Comparison of ENCODE assay signal across 21 cellular contexts in the genomic region with DNA sequence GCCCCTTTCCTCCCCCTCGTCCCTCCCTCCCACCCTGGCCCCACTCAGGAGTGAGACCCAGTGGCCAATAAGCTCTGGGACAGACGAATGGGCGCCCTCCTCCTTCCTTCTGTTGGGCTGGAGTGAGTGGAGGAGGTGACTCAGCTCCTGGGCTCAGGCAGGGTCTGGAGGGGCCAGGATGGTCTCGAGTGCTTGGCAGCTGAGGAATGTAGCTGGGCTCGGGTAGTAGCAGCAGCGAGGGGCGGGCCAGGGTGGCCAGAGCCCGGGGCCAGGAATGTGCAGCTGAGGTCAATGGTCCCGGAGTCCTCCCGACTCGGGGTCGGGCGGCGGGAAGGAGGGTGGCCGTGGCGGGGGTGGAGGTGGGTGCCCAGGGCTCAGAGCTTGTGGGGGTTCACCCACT. TPM values are rescaled to one million over a fixed set of nuclear protein-coding genes. Genes with fewer than 3 reads are reported as not detected.
DNase-seq lines count a peak whose midpoint lies in the region; ATAC-seq, FAIRE-seq and TF ChIP-seq lines count a peak whose summit lies in the region.
"Had no signal": no experiment of that assay in that cellular context is flagged by ENCODE, and none has a peak within 500 bp of the region (broad histone marks: within the 10 kb centered on the region; RNA-seq: fewer than 3 reads in every experiment).

No MANE protein-coding gene starts in this region.

- peaks cover 29% of the 10 kb centered on the region for H3K36me3 Mint-ChIP-seq in effector memory CD8-positive, alpha-beta T cell (ENCODE audit: insufficient read depth)
- H3K36me3 Mint-ChIP-seq: natural killer cell had no signal

- FAIRE-seq in endothelial cell of umbilical vein (lab: Jason Lieb, UNC) = no peak

- H3K79me2 ChIP-seq in endothelial cell of umbilical vein (ENCODE audit: control insufficient read depth, insufficient read depth, low read length) = no peaks in the 10 kb centered on the region

- H3K36me3 ChIP-seq in endothelial cell of umbilical vein (ENCODE audit: control insufficient read depth in 2 of 2, extremely low read depth in 1 of 2, insufficient read depth in 2 of 2, low read length in 2 of 2) (peaks cover 5 to 17% of the 10 kb centered on the region in 2 experiments), mesodermal cell (ENCODE audit: control insufficient read depth, insufficient read depth, low read length) (peaks cover 26% of the 10 kb centered on the region)
- H3K36me3 ChIP-seq: prostate gland, SJCRH30 had no signal

- no peaks in the 10 kb centered on the region for H3K27me3 ChIP-seq in endothelial cell of umbilical vein (ENCODE audit: control insufficient read depth in 2 of 2, insufficient read depth in 2 of 2, low read length in 2 of 2)
- H3K27me3 ChIP-seq: SJCRH30 had no signal

- no peaks in the 10 kb centered on the region for H4K20me1 ChIP-seq in endothelial cell of umbilical vein (replicated peaks; ENCODE audit: control insufficient read depth, extremely low read depth, insufficient read depth, low read length)

- no peak overlapping the region for H3K4me2 ChIP-seq in endothelial cell of umbilical vein (ENCODE audit: insufficient read depth, low read length)

- BruUV-seq in endothelial cell of umbilical vein (replicated peaks; lab: Mats Ljungman, UMichigan) = TSS peak; percentile 34

- H3K4me1 ChIP-seq in endothelial cell of umbilical vein (ENCODE audit: control insufficient read depth, extremely low read depth, insufficient read depth, low read length) = peaks cover 4% of the 10 kb centered on the region
- peaks cover 11% of the 10 kb centered on the region for H3K4me1 ChIP-seq in mesodermal cell (ENCODE audit: control insufficient read depth, insufficient read depth, low read length, poor library complexity, severe bottlenecking)
- H3K4me1 ChIP-seq: prostate gland had no signal

- DNase-seq in ACHN (peak; percentile 50), LHCN-M2 (ENCODE audit: low read depth) (peak; percentile 70), endothelial cell of umbilical vein (ENCODE audit: low read depth, low spot score) (no peak), LoVo (ENCODE audit: low spot score) (no peak)
- no peak for DNase-seq in effector memory CD8-positive, alpha-beta T cell
- DNase-seq: activated CD4-positive, alpha-beta T cell treated with anti-CD3 and anti-CD28 coated beads for 1 hour; activated gamma-delta T cell; CD4-positive, alpha-beta memory T cell; GOT3; left ventricle myocardium inferior; MV-4-11; natural killer cell; NCI-H1930; NCI-H524; stimulated activated naive CD4-positive, alpha-beta T cell treated with Interleukin-2 at 50 U/mL for 16 hours; T-helper 9 cell had no signal

- H3K9me1 ChIP-seq in endothelial cell of umbilical vein (replicated peaks; ENCODE audit: control insufficient read depth, extremely low read depth, insufficient read depth, low read length) = no peaks in the 10 kb centered on the region

- intact Hi-C loops in endothelial cell of umbilical vein (cut with micrococcal nuclease) = no loop called here

- no peak overlapping the region for H3K4me3 ChIP-seq in endothelial cell of umbilical vein (replicated peaks in 1 of 3; ENCODE audit: insufficient read depth in 1 of 3, low read depth in 1 of 3, low read length in 3 of 3)
- no peak overlapping the region for H3K4me3 ChIP-seq in mesodermal cell (ENCODE audit: extremely low read depth, insufficient read depth, low read length, poor library complexity, severe bottlenecking)
- H3K4me3 ChIP-seq: left ventricle myocardium inferior, prostate gland, SJCRH30 had no signal

- TF ChIP-seq POLR2A in endothelial cell of umbilical vein (IDR thresholded peaks at IDR 0.05; ENCODE audit: low read depth, low read length) = no peak

- in situ Hi-C loops in ACHN (cut with HindIII; ENCODE audit: low pct_ligation_motif_present, low pct_unique_long_range_greater_than_20kb, low sequenced_read_pairs) = no loop called here

- no peaks in the 10 kb centered on the region for H3K9me3 ChIP-seq in endothelial cell of umbilical vein (replicated peaks; ENCODE audit: control insufficient read depth, insufficient read depth, low read length)
- no peaks in the 10 kb centered on the region for H3K9me3 ChIP-seq in mesodermal cell (ENCODE audit: control insufficient read depth, low read length)
- H3K9me3 ChIP-seq: left ventricle myocardium inferior, prostate gland, SJCRH30 had no signal

- ATAC-seq in effector memory CD8-positive, alpha-beta T cell (replicated peaks) = no peak
- ATAC-seq in GM21529 (IDR thresholded peaks at IDR 0.05; ENCODE audit: unreplicated experiment) (no peak), HG03342 (IDR thresholded peaks at IDR 0.05; ENCODE audit: unreplicated experiment) (no peak)
- ATAC-seq: natural killer cell had no signal

- POLR2A ChIA-PET in endothelial cell of umbilical vein (lab: Charles Lee) = no interaction called here

- 55% methylated on average over 4 of the region's 16 CpGs; no CpG with 5 or more reads in 1 of the 2 experiments for WGBS in mesodermal cell (ENCODE audit: insufficient coverage in 2 of 2), 2 experiments

- TF ChIP-seq CTCF in endothelial cell of umbilical vein (IDR thresholded peaks at IDR 0.05; ENCODE audit: extremely low read depth in 1 of 2, insufficient read depth in 1 of 2, low read depth in 1 of 2, low read length in 2 of 2) = no peak

- H3K27ac ChIP-seq in endothelial cell of umbilical vein (ENCODE audit: insufficient read depth, low read depth, low read length) = no peak overlapping the region
- peak overlapping the region; percentile 66 for H3K27ac ChIP-seq in mesodermal cell (ENCODE audit: low read depth, low read length, severe bottlenecking)
- H3K27ac ChIP-seq: left ventricle myocardium inferior, prostate gland, SJCRH30 had no signal

- dilution Hi-C loops in endothelial cell of umbilical vein (cut with MboI; ENCODE audit: extremely low pct_ligation_motif_present, low sequenced_read_pairs) = no loop called here

- no peak overlapping the region for H3K4me3 Mint-ChIP-seq in effector memory CD8-positive, alpha-beta T cell
- H3K4me3 Mint-ChIP-seq: CD4-positive, alpha-beta memory T cell; natural killer cell had no signal

- H3K9ac ChIP-seq in endothelial cell of umbilical vein (replicated peaks; ENCODE audit: extremely low read depth, insufficient read depth, low read length) = no peak overlapping the region

- no peak overlapping the region for H3K27ac Mint-ChIP-seq in effector memory CD8-positive, alpha-beta T cell

- CTCF ChIA-PET in endothelial cell of umbilical vein (lab: Charles Lee) = interaction anchor here (1.6 to 4.2 kb wide), 2 partner anchors 148 to 158 kb away, joined by 4 to 24 read pairs; a partner anchor contains a TSS

- H2AFZ ChIP-seq in endothelial cell of umbilical vein (ENCODE audit: low read depth, low read length) = no peak overlapping the region

- H3K27me3 Mint-ChIP-seq in effector memory CD8-positive, alpha-beta T cell = no peaks in the 10 kb centered on the region
- H3K27me3 Mint-ChIP-seq: CD4-positive, alpha-beta memory T cell had no signal

- H3K4me1 Mint-ChIP-seq in effector memory CD8-positive, alpha-beta T cell (ENCODE audit: low read depth in 2 of 2) = peaks cover 4 to 5% of the 10 kb centered on the region in 2 donors

- no peaks in the 10 kb centered on the region for H3K9me3 Mint-ChIP-seq in effector memory CD8-positive, alpha-beta T cell
- H3K9me3 Mint-ChIP-seq: natural killer cell had no signal

RNA-seq across cellular contexts. Expression of a gene that starts 15.0 kb away (rescaled TPM):
- total RNA-seq in LHCN-M2 (2014; rRNA removed) (56.9 and 60.1 TPM in 2 replicates), endothelial cell of umbilical vein (159 and 161 TPM in 2 replicates)
- polyA plus RNA-seq in LHCN-M2 (2012) = 321 TPM
- 155 and 173 TPM in 2 replicates for polyA plus RNA-seq in endothelial cell of umbilical vein
- polyA plus RNA-seq in endothelial cell of umbilical vein (2011; cell fraction: cytosol; rRNA removed) = 69.7 and 82.0 TPM in 2 replicates
- 152 and 189 TPM in 2 replicates for polyA plus RNA-seq in endothelial cell of umbilical vein (2011; cell fraction: nucleus; rRNA removed)
- polyA plus RNA-seq in endothelial cell of umbilical vein (2012) = 174 and 198 TPM in 2 replicates
- 89.1 and 109 TPM in 2 replicates for polyA minus RNA-seq in endothelial cell of umbilical vein
- 87.3 TPM for polyA minus RNA-seq in endothelial cell of umbilical vein (2011; cell fraction: cytosol; rRNA and poly(A)+ RNA removed)
- 43.4 and 72.5 TPM in 2 replicates for polyA minus RNA-seq in endothelial cell of umbilical vein (2011; cell fraction: nucleus; rRNA and poly(A)+ RNA removed)
- polyA plus RNA-seq in mesodermal cell (2013, experiment 1 of 2) = 89.5 TPM
- 76.7 TPM for polyA plus RNA-seq in mesodermal cell (2013, experiment 2 of 2)

RNA-seq across cellular contexts. Expression of a gene that starts 15.6 kb away (rescaled TPM):
- total RNA-seq in LHCN-M2 (2014; rRNA removed) (46.5 and 47.4 TPM in 2 replicates), endothelial cell of umbilical vein (25.6 and 42.9 TPM in 2 replicates)
- 48.8 TPM for polyA plus RNA-seq in LHCN-M2 (2012)
- polyA plus RNA-seq in endothelial cell of umbilical vein = 32.0 and 37.3 TPM in 2 replicates
- 18.9 and 26.6 TPM in 2 replicates for polyA plus RNA-seq in endothelial cell of umbilical vein (2011; cell fraction: cytosol; rRNA removed)
- 45.1 and 46.1 TPM in 2 replicates for polyA plus RNA-seq in endothelial cell of umbilical vein (2011; cell fraction: nucleus; rRNA removed)
- polyA plus RNA-seq in endothelial cell of umbilical vein (2012) = 18.3 and 28.8 TPM in 2 replicates
- polyA minus RNA-seq in endothelial cell of umbilical vein = 12.5 and 16.9 TPM in 2 replicates
- polyA minus RNA-seq in endothelial cell of umbilical vein (2011; cell fraction: cytosol; rRNA and poly(A)+ RNA removed) = 26.1 TPM
- polyA minus RNA-seq in endothelial cell of umbilical vein (2011; cell fraction: nucleus; rRNA and poly(A)+ RNA removed) = 5.6 and 9.8 TPM in 2 replicates
- polyA plus RNA-seq in mesodermal cell (2013, experiment 1 of 2) = 32.9 TPM
- polyA plus RNA-seq in mesodermal cell (2013, experiment 2 of 2) = 29.1 TPM

RNA-seq across cellular contexts. Expression of a gene that starts 15.8 kb away (rescaled TPM):
- total RNA-seq in LHCN-M2 (2014; rRNA removed) (21.5 and 22.4 TPM in 2 replicates), endothelial cell of umbilical vein (40.3 and 41.2 TPM in 2 replicates)
- polyA plus RNA-seq in LHCN-M2 (2012) = 30.3 TPM
- polyA plus RNA-seq in endothelial cell of umbilical vein = 47.8 and 52.1 TPM in 2 replicates
- polyA plus RNA-seq in endothelial cell of umbilical vein (2011; cell fraction: cytosol; rRNA removed) = 28.2 and 36.2 TPM in 2 replicates
- 58.8 and 59.8 TPM in 2 replicates for polyA plus RNA-seq in endothelial cell of umbilical vein (2011; cell fraction: nucleus; rRNA removed)
- 26.9 and 34.0 TPM in 2 replicates for polyA plus RNA-seq in endothelial cell of umbilical vein (2012)
- 11.1 and 13.7 TPM in 2 replicates for polyA minus RNA-seq in endothelial cell of umbilical vein
- 16.7 TPM for polyA minus RNA-seq in endothelial cell of umbilical vein (2011; cell fraction: cytosol; rRNA and poly(A)+ RNA removed)
- 11.3 and 17.5 TPM in 2 replicates for polyA minus RNA-seq in endothelial cell of umbilical vein (2011; cell fraction: nucleus; rRNA and poly(A)+ RNA removed)
- polyA plus RNA-seq in mesodermal cell (2013, experiment 1 of 2) = 16.4 TPM
- polyA plus RNA-seq in mesodermal cell (2013, experiment 2 of 2) = 13.4 TPM

RNA-seq across cellular contexts. Expression of a gene that starts 41.2 kb away (rescaled TPM):
- total RNA-seq in LHCN-M2 (2014; rRNA removed) (48.8 and 57.7 TPM in 2 replicates), endothelial cell of umbilical vein (19.7 and 22.6 TPM in 2 replicates)
- polyA plus RNA-seq in LHCN-M2 (2012) = 38.0 TPM
- 21.9 and 30.8 TPM in 2 replicates for polyA plus RNA-seq in endothelial cell of umbilical vein
- polyA plus RNA-seq in endothelial cell of umbilical vein (2011; cell fraction: cytosol; rRNA removed) = 13.4 and 16.6 TPM in 2 replicates
- polyA plus RNA-seq in endothelial cell of umbilical vein (2011; cell fraction: nucleus; rRNA removed) = 7.2 and 7.6 TPM in 2 replicates
- polyA plus RNA-seq in endothelial cell of umbilical vein (2012) = 22.1 and 28.4 TPM in 2 replicates
- 10.7 and 12.7 TPM in 2 replicates for polyA minus RNA-seq in endothelial cell of umbilical vein
- polyA minus RNA-seq in endothelial cell of umbilical vein (2011; cell fraction: cytosol; rRNA and poly(A)+ RNA removed) = 27.2 TPM
- 3.1 and 3.9 TPM in 2 replicates for polyA minus RNA-seq in endothelial cell of umbilical vein (2011; cell fraction: nucleus; rRNA and poly(A)+ RNA removed)
- 17.3 TPM for polyA plus RNA-seq in mesodermal cell (2013, experiment 1 of 2)
- polyA plus RNA-seq in mesodermal cell (2013, experiment 2 of 2) = 14.2 TPM

RNA-seq across cellular contexts. Expression of a gene that starts 45.2 kb away (rescaled TPM):
- total RNA-seq in LHCN-M2 (2014; rRNA removed) (43.6 and 48.3 TPM in 2 replicates), endothelial cell of umbilical vein (27.2 and 31.4 TPM in 2 replicates)
- 34.3 TPM for polyA plus RNA-seq in LHCN-M2 (2012)
- polyA plus RNA-seq in endothelial cell of umbilical vein = 25.3 and 28.3 TPM in 2 replicates
- 21.3 and 26.1 TPM in 2 replicates for polyA plus RNA-seq in endothelial cell of umbilical vein (2011; cell fraction: cytosol; rRNA removed)
- polyA plus RNA-seq in endothelial cell of umbilical vein (2011; cell fraction: nucleus; rRNA removed) = 10.5 and 10.9 TPM in 2 replicates
- polyA plus RNA-seq in endothelial cell of umbilical vein (2012) = 18.7 and 25.4 TPM in 2 replicates
- 20.1 and 20.2 TPM in 2 replicates for polyA minus RNA-seq in endothelial cell of umbilical vein
- polyA minus RNA-seq in endothelial cell of umbilical vein (2011; cell fraction: cytosol; rRNA and poly(A)+ RNA removed) = 47.9 TPM
- 4.5 and 4.8 TPM in 2 replicates for polyA minus RNA-seq in endothelial cell of umbilical vein (2011; cell fraction: nucleus; rRNA and poly(A)+ RNA removed)
- 28.2 TPM for polyA plus RNA-seq in mesodermal cell (2013, experiment 1 of 2)
- polyA plus RNA-seq in mesodermal cell (2013, experiment 2 of 2) = 28.5 TPM

Comparison
In these comparisons a context has a peak if more than half of its experiments do, and no peak if none do; other contexts are left out.
1. DNase-seq: peak in ACHN (single experiment) and LHCN-M2 (single experiment); none in endothelial cell of umbilical vein (single experiment), effector memory CD8-positive, alpha-beta T cell (0 of 3) and LoVo (single experiment).